In genomic region chrX:50579955-50580354, GRCh38 we compare ENCODE assay signal across 8 cellular contexts.
DNase-seq lines count a peak whose midpoint lies in the region; ATAC-seq and TF ChIP-seq lines count a peak whose summit lies in the region.

No MANE protein-coding gene starts in this region.

- H3K4me3 ChIP-seq in kidney epithelial cell (ENCODE audit: low read depth, low read length) = no peak overlapping the region

- peak; percentile 51 for TF ChIP-seq CTCF in kidney epithelial cell (IDR thresholded peaks at IDR 0.05; ENCODE audit: insufficient read depth, low read length, poor library complexity, severe bottlenecking)

- peak; percentile 87 for ATAC-seq in HG03159 (IDR thresholded peaks at IDR 0.05; ENCODE audit: unreplicated experiment)
- ATAC-seq in GM19328 (IDR thresholded peaks at IDR 0.05; ENCODE audit: unreplicated experiment) = no peak

- DNase-seq in AG08395 (ENCODE audit: low spot score) (peak; percentile 67), GM04504 (ENCODE audit: low read depth) (peak; percentile 6), NOMO-1 treated with dmso at 0.1 percent for 144 hours (lab: John Stamatoyannopoulos, UW; ENCODE audit: unreplicated experiment) (peak; percentile 36), astrocyte of the hippocampus (ENCODE audit: low read depth, low spot score) (peak; percentile 51), kidney epithelial cell (ENCODE audit: low read depth) (peak; percentile 28)
- peak in 4 of 6 experiments; percentile 1 to 14 (median 11) for DNase-seq in stimulated activated naive CD4-positive, alpha-beta T cell (lab: John Stamatoyannopoulos, UW)

- no peaks in the 10 kb centered on the region for H3K27me3 ChIP-seq in kidney epithelial cell (ENCODE audit: control insufficient read depth, insufficient read depth, low read length)

- H3K36me3 ChIP-seq in kidney epithelial cell (ENCODE audit: control insufficient read depth, insufficient read depth, low read length) = no peaks in the 10 kb centered on the region

Comparison
In these comparisons a context has a peak if more than half of its experiments do, and no peak if none do; other contexts are left out.
1. DNase-seq: peak in every context shown above with its lines; median percentile 67 in AG08395; 51 in astrocyte of the hippocampus; 36 in NOMO-1 treated with dmso at 0.1 percent for 144 hours; 28 in kidney epithelial cell; 11 in stimulated activated naive CD4-positive, alpha-beta T cell; 6 in GM04504.